Comparison of ENCODE assay signal across 22 cellular contexts in genomic region chr17:76200354-76200753, GRCh38. TPM values are rescaled to one million over a fixed set of nuclear protein-coding genes. Genes with fewer than 3 reads are reported as not detected.
A peak's percentile ranks its signal among the peaks of the same experiment; 100 is the strongest.
DNase-seq lines count a peak whose midpoint lies in the region; ATAC-seq lines count a peak whose summit lies in the region.
"Had no signal": no experiment of that assay in that cellular context is flagged by ENCODE, and none has a peak within 500 bp of the region (broad histone marks: within the 10 kb centered on the region; RNA-seq: fewer than 3 reads in every experiment).

No MANE protein-coding gene starts in this region.

- H3K4me3 Mint-ChIP-seq in activated naive CD4-positive, alpha-beta T cell treated with anti-CD3 and anti-CD28 coated beads, Interleukin-2, amount 10 ng/mL, durations not matched to agents 7 days and 5 days, result no peak overlapping the region
- H3K4me3 Mint-ChIP-seq in T-cell, result peak overlapping the region in 1 of 3 donors; percentile 57
- peak overlapping the region; percentile 35 for H3K4me3 Mint-ChIP-seq in activated naive CD8-positive, alpha-beta T cell
- peak overlapping the region; percentile 18 for H3K4me3 Mint-ChIP-seq in stimulated activated naive CD8-positive, alpha-beta T cell treated with anti-CD3 and anti-CD28 coated beads, Interleukin-15, Interleukin-2, amounts not matched to agents 100 ng/mL and 50 ng/mL, for 24 hours

- peaks cover 79% of the 10 kb centered on the region for H3K36me3 Mint-ChIP-seq in activated naive CD4-positive, alpha-beta T cell treated with anti-CD3 and anti-CD28 coated beads, Interleukin-2, amount 10 ng/mL, durations not matched to agents 7 days and 5 days
- H3K36me3 Mint-ChIP-seq in T-cell, result peaks cover 37% of the 10 kb centered on the region
- peaks cover 25% of the 10 kb centered on the region for H3K36me3 Mint-ChIP-seq in activated naive CD8-positive, alpha-beta T cell
- peaks cover 39% of the 10 kb centered on the region for H3K36me3 Mint-ChIP-seq in stimulated activated naive CD8-positive, alpha-beta T cell treated with anti-CD3 and anti-CD28 coated beads, Interleukin-15, Interleukin-2, amounts not matched to agents 100 ng/mL and 50 ng/mL, for 24 hours (ENCODE audit: low read depth)

- POLR2A ChIA-PET in T-cell (lab: Charles Lee), result no interaction called here

- peaks cover 77% of the 10 kb centered on the region for H3K4me1 Mint-ChIP-seq in activated naive CD4-positive, alpha-beta T cell treated with anti-CD3 and anti-CD28 coated beads, Interleukin-2, amount 10 ng/mL, durations not matched to agents 7 days and 5 days
- H3K4me1 Mint-ChIP-seq in T-cell, result peaks cover 71 to 84% (median 76%) of the 10 kb centered on the region in 3 donors
- H3K4me1 Mint-ChIP-seq in activated naive CD8-positive, alpha-beta T cell (ENCODE audit: low read depth), result peaks cover 72% of the 10 kb centered on the region
- H3K4me1 Mint-ChIP-seq in stimulated activated naive CD8-positive, alpha-beta T cell treated with anti-CD3 and anti-CD28 coated beads, Interleukin-15, Interleukin-2, amounts not matched to agents 100 ng/mL and 50 ng/mL, for 24 hours (ENCODE audit: low read depth), result peaks cover 57% of the 10 kb centered on the region

- ATAC-seq in T-cell (replicated peaks in 1 of 4), result no peak
- ATAC-seq: PC-3 had no signal

- H3K9me3 Mint-ChIP-seq in activated naive CD4-positive, alpha-beta T cell treated with anti-CD3 and anti-CD28 coated beads, Interleukin-2, amount 10 ng/mL, durations not matched to agents 7 days and 5 days, result no peaks in the 10 kb centered on the region
- H3K9me3 Mint-ChIP-seq in T-cell, result no peaks in the 10 kb centered on the region
- no peaks in the 10 kb centered on the region for H3K9me3 Mint-ChIP-seq in activated naive CD8-positive, alpha-beta T cell (ENCODE audit: low read depth)
- no peaks in the 10 kb centered on the region for H3K9me3 Mint-ChIP-seq in stimulated activated naive CD8-positive, alpha-beta T cell treated with anti-CD3 and anti-CD28 coated beads, Interleukin-15, Interleukin-2, amounts not matched to agents 100 ng/mL and 50 ng/mL, for 24 hours

- CTCF ChIA-PET in activated naive CD4-positive, alpha-beta T cell treated with anti-CD3 and anti-CD28 coated beads, Interleukin-2, amount 10 ng/mL, durations not matched to agents 7 days and 5 days (lab: Charles Lee), result no interaction called here
- CTCF ChIA-PET in T-cell (lab: Charles Lee), result interaction anchor here in 1 of 2 donors (1.7 kb wide), 1 partner anchor 20 kb away, joined by 11 read pairs; no protein-coding TSS in a partner anchor

- DNase-seq in activated naive CD4-positive, alpha-beta T cell treated with anti-CD3 and anti-CD28 coated beads, Interleukin-2, amount 10 ng/mL, durations not matched to agents 7 days and 5 days, result no peak
- no peak for DNase-seq in activated naive CD4-positive, alpha-beta T cell treated with Interleukin-2 at 50 U/mL for 16 hours
- DNase-seq in T-cell (no peak), NCI-H2029 (lab: John Stamatoyannopoulos, UW) (no peak), NCI-H1048 (lab: John Stamatoyannopoulos, UW) (no peak)
- DNase-seq: activated CD4-positive, CD25-positive, alpha-beta regulatory T cell; anterior cingulate cortex; COR-L47; erythroblast; foreskin melanocyte; hypothalamus; NCI-H1930; PC-3; stimulated activated CD4-positive, alpha-beta T cell treated with anti-CD3 and anti-CD28 coated beads, Interleukin-4, amount 100 ng/mL, for 24 hours; T-helper 9 cell had no signal

- no peaks in the 10 kb centered on the region for H3K27me3 Mint-ChIP-seq in activated naive CD4-positive, alpha-beta T cell treated with anti-CD3 and anti-CD28 coated beads, Interleukin-2, amount 10 ng/mL, durations not matched to agents 7 days and 5 days
- no peaks in the 10 kb centered on the region for H3K27me3 Mint-ChIP-seq in T-cell
- H3K27me3 Mint-ChIP-seq in activated naive CD8-positive, alpha-beta T cell, result no peaks in the 10 kb centered on the region
- no peaks in the 10 kb centered on the region for H3K27me3 Mint-ChIP-seq in stimulated activated naive CD8-positive, alpha-beta T cell treated with anti-CD3 and anti-CD28 coated beads, Interleukin-15, Interleukin-2, amounts not matched to agents 100 ng/mL and 50 ng/mL, for 24 hours

- H3K27ac Mint-ChIP-seq in activated naive CD4-positive, alpha-beta T cell treated with anti-CD3 and anti-CD28 coated beads, Interleukin-2, amount 10 ng/mL, durations not matched to agents 7 days and 5 days, result peak overlapping the region; percentile 93
- H3K27ac Mint-ChIP-seq in T-cell, result peak overlapping the region; percentile 91 to 96
- peak overlapping the region; percentile 97 for H3K27ac Mint-ChIP-seq in activated naive CD8-positive, alpha-beta T cell
- peak overlapping the region; percentile 97 for H3K27ac Mint-ChIP-seq in stimulated activated naive CD8-positive, alpha-beta T cell treated with anti-CD3 and anti-CD28 coated beads, Interleukin-15, Interleukin-2, amounts not matched to agents 100 ng/mL and 50 ng/mL, for 24 hours

RNA-seq across cellular contexts. Expression of gene RNF157, which starts 39.9 kb away (rescaled TPM):
- total RNA-seq in T-cell, result 10 to 100 TPM; 50.7 to 66.5 (median 61.9) TPM

RNA-seq across cellular contexts. Expression of gene FOXJ1, which starts 59.3 kb away (rescaled TPM):
- 1 to 10 TPM in 4 of 5 donors, under 1 TPM in 1; 0.99 to 3.0 (median 1.7) TPM for total RNA-seq in T-cell
- total RNA-seq: cardiac septum, H4, mucosa of gallbladder, SK-MEL-5, smooth muscle cell had no signal
